In the genomic region with DNA sequence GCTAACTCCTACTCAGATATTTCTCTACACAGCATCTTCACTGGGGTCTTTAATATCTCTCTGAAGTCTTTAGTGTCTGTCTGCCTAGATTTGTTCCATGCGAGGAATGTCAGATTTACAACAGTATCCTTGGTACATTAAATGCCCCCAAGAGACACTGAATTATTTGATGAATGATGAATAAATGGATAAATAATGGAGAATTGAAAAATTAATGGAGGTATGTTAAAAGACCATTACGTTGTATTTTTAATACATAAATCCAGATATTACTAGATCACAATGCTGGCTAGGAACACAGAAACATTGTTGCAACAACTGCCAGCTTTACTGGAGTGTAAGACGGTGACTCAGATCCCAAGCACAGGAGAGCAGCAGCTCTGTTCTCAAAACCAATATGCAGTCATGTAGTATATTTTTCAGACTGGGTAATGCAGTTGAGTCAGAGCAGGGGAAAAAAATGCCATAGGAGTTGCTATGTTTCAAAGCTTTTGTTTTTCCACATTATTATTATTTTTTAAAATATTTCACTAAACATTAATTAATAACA, we compare ENCODE assay signal across 13 cellular contexts.
A peak's percentile ranks its signal among the peaks of the same experiment; 100 is the strongest.
DNase-seq lines count a peak whose midpoint lies in the region; ATAC-seq and TF ChIP-seq lines count a peak whose summit lies in the region.
"Had no signal": no experiment of that assay in that cellular context is flagged by ENCODE, and none has a peak within 500 bp of the region (broad histone marks: within the 10 kb centered on the region; RNA-seq: fewer than 3 reads in every experiment).

No MANE protein-coding gene starts in this region.

- H3K27me3 ChIP-seq in GM23338 (ENCODE audit: insufficient read depth): no peaks in the 10 kb centered on the region

- no peaks in the 10 kb centered on the region for H3F3A ChIP-seq in GM23338 (replicated peaks; ENCODE audit: low read depth)

- H3K4me2 ChIP-seq in GM23338: no peak overlapping the region

- H3K4me3 ChIP-seq in GM23338 (no peak overlapping the region), fibroblast of villous mesenchyme (ENCODE audit: low read depth, low read length) (no peak overlapping the region), skeletal muscle cell (ENCODE audit: low read depth, low read length) (no peak overlapping the region)
- H3K4me3 ChIP-seq: psoas muscle had no signal

- DNase-seq in GM23338 (ENCODE audit: low spot score) (no peak), T1000 (lab: John Stamatoyannopoulos, UW) (peak; percentile 1), fibroblast of villous mesenchyme (ENCODE audit: low read depth) (peak; percentile 59), skeletal muscle cell (ENCODE audit: low read depth) (peak; percentile 82)
- DNase-seq in effector CD8-positive, alpha-beta T cell (lab: John Stamatoyannopoulos, UW): no peak
- no peak for DNase-seq in activated T-cell treated with anti-CD3 and anti-CD28 coated beads, Interleukin-2, amount 50 U/mL, for 48 hours
- DNase-seq in activated CD4-positive, alpha-beta T cell treated with anti-CD3 and anti-CD28 coated beads for 48 hours: no peak
- DNase-seq: activated CD8-positive, alpha-beta memory T cell treated with anti-CD3 and anti-CD28 coated beads for 24 hours; hippocampal formation; NCI-H345; psoas muscle had no signal

- peaks cover 3% of the 10 kb centered on the region; the same call in 2 of the 3 replicates for H3K4me1 Mint-ChIP-seq in GM23338
- H3K4me1 Mint-ChIP-seq: activated naive CD4-positive, alpha-beta T cell treated with anti-CD3 and anti-CD28 coated beads, Interleukin-2, amount 50 U/mL, for 24 hours had no signal

- H3K4me1 ChIP-seq in GM23338 (ENCODE audit: insufficient read depth): peaks cover 12% of the 10 kb centered on the region; the same call in 1 of the 2 replicates

- no peaks in the 10 kb centered on the region for H4K20me1 ChIP-seq in GM23338 (replicated peaks; ENCODE audit: insufficient read depth)

- no peaks in the 10 kb centered on the region for H3K9me3 Mint-ChIP-seq in GM23338

- no peaks in the 10 kb centered on the region for H3K9me2 ChIP-seq in GM23338 (ENCODE audit: insufficient read depth)

- H3K27me3 Mint-ChIP-seq in GM23338 (ENCODE audit: insufficient read depth, low read depth, poor library complexity): no peaks in the 10 kb centered on the region
- H3K27me3 Mint-ChIP-seq: activated naive CD4-positive, alpha-beta T cell treated with anti-CD3 and anti-CD28 coated beads, Interleukin-2, amount 50 U/mL, for 24 hours had no signal

- H2AFZ ChIP-seq in GM23338: peak overlapping the region; percentile 5; the same call in 1 of the 2 replicates

- H3K27ac Mint-ChIP-seq in GM23338: no peak overlapping the region
- H3K27ac Mint-ChIP-seq: activated naive CD4-positive, alpha-beta T cell treated with anti-CD3 and anti-CD28 coated beads, Interleukin-2, amount 50 U/mL, for 24 hours had no signal

- H3K79me2 ChIP-seq in GM23338 (replicated peaks; ENCODE audit: insufficient read depth): no peaks in the 10 kb centered on the region

- H3K36me3 Mint-ChIP-seq in GM23338 (ENCODE audit: low read depth): no peaks in the 10 kb centered on the region
- H3K36me3 Mint-ChIP-seq: activated naive CD4-positive, alpha-beta T cell treated with anti-CD3 and anti-CD28 coated beads, Interleukin-2, amount 50 U/mL, for 24 hours had no signal

- no peak overlapping the region for H3K4me3 Mint-ChIP-seq in GM23338
- H3K4me3 Mint-ChIP-seq: activated naive CD4-positive, alpha-beta T cell treated with anti-CD3 and anti-CD28 coated beads, Interleukin-2, amount 50 U/mL, for 24 hours had no signal

- no peak for ATAC-seq in GM23338
- no peak for ATAC-seq in HG03045 (IDR thresholded peaks at IDR 0.05; ENCODE audit: unreplicated experiment)

- TF ChIP-seq CTCF in GM23338 (conservative IDR thresholded peaks at IDR 0.05; ENCODE audit: low read depth in 2 of 2) (no peak), fibroblast of villous mesenchyme (IDR thresholded peaks at IDR 0.05; ENCODE audit: insufficient read depth, low read depth, low read length) (no peak)

- H3K36me3 ChIP-seq in GM23338 (ENCODE audit: insufficient read depth): no peaks in the 10 kb centered on the region

- H3K27ac ChIP-seq in GM23338 (ENCODE audit: low read depth): no peak overlapping the region
- H3K27ac ChIP-seq: psoas muscle had no signal

TF ChIP-seq in GM23338, 12 proteins besides CTCF, POLR2A, EP300 and RAD21:
- TF ChIP-seq EZH2 (IDR thresholded peaks at IDR 0.05; ENCODE audit: low read depth, unreplicated experiment): no peak
- TF ChIP-seq STAT1 (IDR thresholded peaks at IDR 0.05; ENCODE audit: unreplicated experiment): no peak
- TF ChIP-seq EZH2phosphoT487 (IDR thresholded peaks at IDR 0.05; ENCODE audit: unreplicated experiment): no peak
- no peak for TF ChIP-seq ZNF462 (CRISPR knock-in tag; IDR thresholded peaks at IDR 0.05)
- TF ChIP-seq, protein P1, sequence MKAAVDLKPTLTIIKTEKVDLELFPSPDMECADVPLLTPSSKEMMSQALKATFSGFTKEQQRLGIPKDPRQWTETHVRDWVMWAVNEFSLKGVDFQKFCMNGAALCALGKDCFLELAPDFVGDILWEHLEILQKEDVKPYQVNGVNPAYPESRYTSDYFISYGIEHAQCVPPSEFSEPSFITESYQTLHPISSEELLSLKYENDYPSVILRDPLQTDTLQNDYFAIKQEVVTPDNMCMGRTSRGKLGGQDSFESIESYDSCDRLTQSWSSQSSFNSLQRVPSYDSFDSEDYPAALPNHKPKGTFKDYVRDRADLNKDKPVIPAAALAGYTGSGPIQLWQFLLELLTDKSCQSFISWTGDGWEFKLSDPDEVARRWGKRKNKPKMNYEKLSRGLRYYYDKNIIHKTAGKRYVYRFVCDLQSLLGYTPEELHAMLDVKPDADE (IDR thresholded peaks at IDR 0.05): no peak
- TF ChIP-seq ZNF114 (CRISPR knock-in tag; IDR thresholded peaks at IDR 0.05): no peak
- no peak for TF ChIP-seq JUNB (IDR thresholded peaks at IDR 0.05; ENCODE audit: unreplicated experiment)

Comparison
In these comparisons a context has a peak if more than half of its experiments do, and no peak if none do; other contexts are left out.
1. DNase-seq: peak in T1000 (single experiment), fibroblast of villous mesenchyme (single experiment) and skeletal muscle cell (single experiment); none in GM23338 (single experiment), effector CD8-positive, alpha-beta T cell (single experiment), activated T-cell treated with anti-CD3 and anti-CD28 coated beads, Interleukin-2, amount 50 U/mL, for 48 hours (0 of 2) and activated CD4-positive, alpha-beta T cell treated with anti-CD3 and anti-CD28 coated beads for 48 hours (single experiment).